In genomic region chr9:36143242-36143641, GRCh38 we compare ENCODE assay signal across 12 cellular contexts. TPM values are rescaled to one million over a fixed set of nuclear protein-coding genes. Genes with fewer than 3 reads are reported as not detected.
DNase-seq lines count a peak whose midpoint lies in the region; ATAC-seq, FAIRE-seq and TF ChIP-seq lines count a peak whose summit lies in the region.
"Had no signal": no experiment of that assay in that cellular context is flagged by ENCODE, and none has a peak within 500 bp of the region (broad histone marks: within the 10 kb centered on the region; RNA-seq: fewer than 3 reads in every experiment).

No MANE protein-coding gene starts in this region.

- H3K56ac ChIP-seq in H1 (replicated peaks; ENCODE audit: insufficient read length, low read depth, low read length): no peak overlapping the region

- H4K91ac ChIP-seq in H1 (replicated peaks; ENCODE audit: insufficient read length, low read length): no peak overlapping the region

- TF ChIP-seq POLR2A in A549 (IDR thresholded peaks at IDR 0.05; ENCODE audit: low read length) (no peak), H1 (IDR thresholded peaks at IDR 0.05; ENCODE audit: control extremely low read depth in 1 of 2, low read depth in 2 of 2, low read length in 2 of 2) (no peak)

- no peak overlapping the region for H2BK5ac ChIP-seq in H1 (ENCODE audit: low read depth, low read length)

- WGBS in A549 (ENCODE audit: missing lambda C conversion rate): 79% methylated on average over 13 of the region's 13 CpGs
- 89% methylated on average over 13 of the region's 13 CpGs; no CpG with 5 or more reads in 1 of the 2 experiments for WGBS in H1 (ENCODE audit: extremely low coverage in 1 of 2, insufficient coverage in 1 of 2, insufficient read length in 1 of 2, insufficient replicate concordance in 2 of 2, low coverage in 1 of 2, low lambda C conversion rate in 2 of 2, missing lambda C conversion rate in 1 of 2), 2 experiments

- no peak for ATAC-seq in A549
- no peak for ATAC-seq in GM18858 (IDR thresholded peaks at IDR 0.05; ENCODE audit: unreplicated experiment)

- H2AFZ ChIP-seq in OCI-LY3 (ENCODE audit: low read depth, low read length): no peak overlapping the region
- H2AFZ ChIP-seq in H1 (ENCODE audit: low read length): no peak overlapping the region
- H2AFZ ChIP-seq: PC-9 had no signal

- no peak overlapping the region; the same call in 1 of the 2 replicates for H2BK12ac ChIP-seq in H1 (ENCODE audit: low read depth, low read length)

- peak overlapping the region; percentile 7; the same call in 1 of the 2 replicates for H3K18ac ChIP-seq in H1 (ENCODE audit: extremely low read depth, low read length)

- no peak for DNase-seq in A549 (ENCODE audit: low read depth in 1 of 2, low spot score in 1 of 2)
- no peak for DNase-seq in H1 (ENCODE audit: low read depth in 1 of 2, low spot score in 2 of 2)
- DNase-seq in amygdala (lab: John Stamatoyannopoulos, UW): no peak
- no peak for DNase-seq in GM03348 (ENCODE audit: low spot score)
- no peak for DNase-seq in stimulated activated CD4-positive, alpha-beta T cell treated with anti-CD3 and anti-CD28 coated beads, Interleukin-4, amount 100 ng/mL, for 1 hour
- DNase-seq: NCI-H1092 treated with DMSO at 0.1 percent for 48 hours, PC-9, retina had no signal

- H3K4ac ChIP-seq in H1 (replicated peaks; ENCODE audit: insufficient read length, low read depth, low read length): no peak overlapping the region

- no peak overlapping the region for H3K4me3 ChIP-seq in A549
- no peak overlapping the region for H3K4me3 ChIP-seq in OCI-LY3 (ENCODE audit: low read length)
- H3K4me3 ChIP-seq in H1 (ENCODE audit: extremely low read depth in 1 of 4, insufficient read depth in 2 of 4, low read depth in 3 of 4, low read length in 4 of 4): no peak overlapping the region
- H3K4me3 ChIP-seq in neutrophil (ENCODE audit: low read depth in 1 of 2, low read length in 1 of 2): peak overlapping the region; percentile 85 to 99
- H3K4me3 ChIP-seq: PC-9 had no signal

- TF ChIP-seq RAD21 in A549 (conservative IDR thresholded peaks at IDR 0.05 in 1 of 2, IDR thresholded peaks at IDR 0.05 in 1 of 2) (no peak), H1 (IDR thresholded peaks at IDR 0.05 in 1 of 2, conservative IDR thresholded peaks at IDR 0.05 in 1 of 2; ENCODE audit: low read depth in 2 of 2, low read length in 2 of 2) (no peak)

- no peaks in the 10 kb centered on the region for H3K79me2 ChIP-seq in OCI-LY3 (ENCODE audit: low read length)
- no peaks in the 10 kb centered on the region for H3K79me2 ChIP-seq in H1 (ENCODE audit: control insufficient read depth in 1 of 2, insufficient read depth in 2 of 2, low read length in 2 of 2)

- no peak overlapping the region for H4K8ac ChIP-seq in H1 (ENCODE audit: extremely low read depth, insufficient read depth, low read length)

- H3K79me1 ChIP-seq in H1 (ENCODE audit: low read depth, low read length): no peaks in the 10 kb centered on the region

- FAIRE-seq in A549 (lab: Jason Lieb, UNC) (no peak), H1 (lab: Jason Lieb, UNC) (no peak)

- TF ChIP-seq CTCF in A549 (IDR thresholded peaks at IDR 0.05) (no peak), OCI-LY3 (IDR thresholded peaks at IDR 0.05; ENCODE audit: low read depth, low read length) (no peak), H1 (IDR thresholded peaks at IDR 0.05; ENCODE audit: control extremely low read depth in 1 of 3, insufficient read depth in 1 of 3, low read depth in 1 of 3, low read length in 3 of 3) (no peak), neutrophil (IDR thresholded peaks at IDR 0.05) (no peak)

- no peak for TF ChIP-seq EP300 in A549 (IDR thresholded peaks at IDR 0.05)
- no peak for TF ChIP-seq EP300 in H1 (IDR thresholded peaks at IDR 0.05; ENCODE audit: borderline replicate concordance in 1 of 2, low read depth in 2 of 2, low read length in 2 of 2)

- no peaks in the 10 kb centered on the region for H4K20me1 ChIP-seq in OCI-LY3 (ENCODE audit: insufficient read depth, low read length)
- H4K20me1 ChIP-seq in H1 (replicated peaks in 1 of 2; ENCODE audit: control insufficient read depth in 1 of 2, insufficient read depth in 2 of 2, low read length in 2 of 2): peaks cover 3 to 4% of the 10 kb centered on the region in 2 experiments

- H3K9me3 ChIP-seq in A549: peaks cover 12% of the 10 kb centered on the region; the same call in 2 of the 3 replicates
- H3K9me3 ChIP-seq in OCI-LY3 (ENCODE audit: insufficient read depth, low read length): no peaks in the 10 kb centered on the region
- peaks cover 0 to 7% of the 10 kb centered on the region in 2 experiments; a peak in 2 of 4 replicates for H3K9me3 ChIP-seq in H1 (ENCODE audit: insufficient read depth in 2 of 2, low read depth in 1 of 2, low read length in 1 of 2)
- no peaks in the 10 kb centered on the region for H3K9me3 ChIP-seq in neutrophil

- H4K5ac ChIP-seq in H1 (ENCODE audit: insufficient read length, low read depth, low read length): no peak overlapping the region

- H2BK120ac ChIP-seq in H1 (replicated peaks; ENCODE audit: low read depth, low read length): no peak overlapping the region

- H3K23ac ChIP-seq in H1 (ENCODE audit: insufficient read length): no peak overlapping the region

- H3K27ac ChIP-seq in A549 (0 out of 6 replicates have a peak overlapping the region, but pooled peaks of 1 of the 2 experiments have one; percentile 43), OCI-LY3 (ENCODE audit: low read length) (no peak overlapping the region), H1 (ENCODE audit: low read depth, low read length) (no peak overlapping the region), neutrophil (peak overlapping the region; percentile 100)
- H3K27ac ChIP-seq: C4-2B, PC-9 had no signal

- H3K4me2 ChIP-seq in A549 (no peak overlapping the region), OCI-LY3 (ENCODE audit: low read length) (peak overlapping the region; percentile 20; the same call in 1 of the 2 replicates), H1 (ENCODE audit: insufficient read depth in 1 of 2, low read depth in 2 of 2, low read length in 2 of 2) (no peak overlapping the region)
- H3K4me2 ChIP-seq: PC-9 had no signal

- no peak overlapping the region for H2BK20ac ChIP-seq in H1 (ENCODE audit: low read length)

- H3K23me2 ChIP-seq in H1 (ENCODE audit: low read depth, low read length): peaks cover 4% of the 10 kb centered on the region; the same call in 1 of the 2 replicates

- CTCF ChIA-PET in A549 (lab: Yijun Ruan, JAX) (interaction anchor here (1.0 to 9.9 kb wide), 9 partner anchors 19 to 197 kb away, joined by 3 to 176 read pairs (median 4); partner anchors contain the start of genes CCIN and CLTA), H1 (lab: Charles Lee; ENCODE audit: partially characterized antibody) (interaction anchor here (0.5 to 6.7 kb wide), 6 partner anchors 11 to 104 kb away, joined by 3 to 58 read pairs (median 7); partner anchors contain the start of gene CCIN)

- POLR2A ChIA-PET in A549 (lab: Yijun Ruan, JAX) (no interaction called here), H1 (lab: Charles Lee; ENCODE audit: partially characterized antibody) (interaction anchor here (3.7 kb wide), 1 partner anchor 22 kb away, joined by 19 read pairs; no protein-coding TSS in a partner anchor)

- H3K36me3 ChIP-seq in OCI-LY3 (replicated peaks; ENCODE audit: low read depth, low read length): no peaks in the 10 kb centered on the region
- H3K36me3 ChIP-seq in H1 (ENCODE audit: control insufficient read depth in 2 of 4, insufficient read depth in 4 of 4, low read length in 3 of 4): no peaks in the 10 kb centered on the region; a peak in 1 of 8 replicates
- peaks cover 32% of the 10 kb centered on the region for H3K36me3 ChIP-seq in neutrophil

- no peak overlapping the region for H3K9ac ChIP-seq in OCI-LY3 (ENCODE audit: low read length)
- no peak overlapping the region for H3K9ac ChIP-seq in H1 (replicated peaks in 1 of 4; ENCODE audit: extremely low read depth in 1 of 4, low read depth in 3 of 4, low read length in 3 of 4)

- H3K4me1 ChIP-seq in A549 (peaks cover 13% of the 10 kb centered on the region), OCI-LY3 (ENCODE audit: low read length) (peaks cover 6% of the 10 kb centered on the region; the same call in 1 of the 2 replicates), H1 (replicated peaks in 1 of 4; ENCODE audit: control insufficient read depth in 3 of 4, insufficient read depth in 4 of 4, low read length in 3 of 4) (no peaks in the 10 kb centered on the region), neutrophil (ENCODE audit: control insufficient read depth in 1 of 2, insufficient read depth in 1 of 2, low read depth in 1 of 2, low read length in 1 of 2) (peaks cover 100% of the 10 kb centered on the region in 2 experiments)

- H2BK15ac ChIP-seq in H1 (ENCODE audit: low read length): no peak overlapping the region

- no peak overlapping the region for H3K14ac ChIP-seq in H1 (ENCODE audit: insufficient read length)

- H3K27me3 ChIP-seq in OCI-LY3 (ENCODE audit: low read depth, low read length): no peaks in the 10 kb centered on the region
- peaks cover 7 to 17% (median 11%) of the 10 kb centered on the region in 4 experiments for H3K27me3 ChIP-seq in H1 (replicated peaks in 1 of 4; ENCODE audit: control insufficient read depth in 3 of 4, extremely low read depth in 1 of 4, insufficient read depth in 3 of 4, low read length in 3 of 4)
- no peaks in the 10 kb centered on the region for H3K27me3 ChIP-seq in neutrophil

- no peak overlapping the region for H2AK5ac ChIP-seq in H1 (ENCODE audit: low read depth, low read length)

RNA-seq across cellular contexts. Expression of gene GLIPR2, which starts 6.7 kb away (rescaled TPM):
- 6.2 and 9.0 TPM in 2 replicates for polyA plus RNA-seq in A549 (2011; rRNA removed)
- polyA plus RNA-seq in A549 (2012; cell fraction: cytosol; rRNA removed): 7.2 and 8.3 TPM in 2 replicates
- 4.5 and 6.9 TPM in 2 replicates for polyA plus RNA-seq in A549 (2012; cell fraction: nucleus; rRNA removed)
- 13.5 to 16.9 TPM (median 16.0 TPM) in 3 replicates for polyA plus RNA-seq in A549 (2017; fragmentation: RNase III; extraction: RNeasy Plus Mini Kit Qiagen cat#74134 plus additional on column Dnase treatment)
- polyA minus RNA-seq in A549 (2011; rRNA and poly(A)+ RNA removed): 7.5 and 7.9 TPM in 2 replicates
- total RNA-seq in H1 (2021; fragmentation: NEBNext Ultra II Directional; extraction: Animal tissue kit (Norgen Biotek cat#: 25700)): 7.9 and 8.9 TPM in 2 replicates
- polyA plus RNA-seq in H1 (2011; rRNA removed): 10.2 and 12.0 TPM in 2 replicates
- polyA plus RNA-seq in H1 (2011; cell fraction: cytosol; rRNA removed): 13.7 TPM
- polyA plus RNA-seq in H1 (2011; cell fraction: nucleus; rRNA removed): 7.1 TPM
- polyA plus RNA-seq in H1 (2012, experiment 1 of 2): 11.5 to 15.4 TPM (median 13.1 TPM) in 4 replicates
- polyA plus RNA-seq in H1 (2012, experiment 2 of 2): 11.8 TPM
- 6.2 TPM for polyA plus RNA-seq in H1 (2013, experiment 1 of 2)
- 6.2 TPM for polyA plus RNA-seq in H1 (2013, experiment 2 of 2)
- polyA minus RNA-seq in H1 (2011; rRNA and poly(A)+ RNA removed): 5.5 and 7.2 TPM in 2 replicates
- polyA minus RNA-seq in H1 (2011; cell fraction: cytosol; rRNA and poly(A)+ RNA removed): 4.7 TPM
- polyA minus RNA-seq in H1 (2011; cell fraction: nucleus; rRNA and poly(A)+ RNA removed): 3.7 TPM

RNA-seq across cellular contexts. Expression of gene CCIN, which starts 25.9 kb away (rescaled TPM):
- polyA plus RNA-seq in A549 (2011; rRNA removed) (0.05 TPM in 1 of 2 replicates, not detected in the other), A549 (2017; fragmentation: RNase III; extraction: RNeasy Plus Mini Kit Qiagen cat#74134 plus additional on column Dnase treatment) (0.05 TPM in 2 of 3 replicates, not detected in the other), H1 (2011; rRNA removed) (0.20 and 0.21 TPM in 2 replicates)
- 0.06 and 0.09 TPM in 2 replicates for polyA plus RNA-seq in A549 (2012; cell fraction: cytosol; rRNA removed)
- 0.13 and 0.17 TPM in 2 replicates for polyA plus RNA-seq in A549 (2012; cell fraction: nucleus; rRNA removed)
- polyA minus RNA-seq in A549 (2011; rRNA and poly(A)+ RNA removed): 0.17 and 0.29 TPM in 2 replicates
- 0.19 and 0.27 TPM in 2 replicates for total RNA-seq in H1 (2021; fragmentation: NEBNext Ultra II Directional; extraction: Animal tissue kit (Norgen Biotek cat#: 25700))
- polyA plus RNA-seq in H1 (2011; cell fraction: cytosol; rRNA removed): 0.19 TPM
- 0.74 TPM for polyA plus RNA-seq in H1 (2011; cell fraction: nucleus; rRNA removed)
- polyA plus RNA-seq in H1 (2012, experiment 1 of 2): 0.12 to 0.19 TPM (median 0.18 TPM) in 3 of 4 replicates, not detected in the other
- polyA plus RNA-seq in H1 (2012, experiment 2 of 2): 0.08 TPM
- polyA plus RNA-seq in H1 (2013, experiment 1 of 2): 0.06 TPM
- polyA plus RNA-seq in H1 (2013, experiment 2 of 2): 0.07 TPM
- polyA minus RNA-seq in H1 (2011; rRNA and poly(A)+ RNA removed): 1.1 and 1.8 TPM in 2 replicates
- polyA minus RNA-seq in H1 (2011; cell fraction: cytosol; rRNA and poly(A)+ RNA removed): not detected
- 0.80 TPM for polyA minus RNA-seq in H1 (2011; cell fraction: nucleus; rRNA and poly(A)+ RNA removed)
- total RNA-seq: PC-9 had no signal

RNA-seq across cellular contexts. Expression of gene CLTA, which starts 47.5 kb away (rescaled TPM):
- polyA plus RNA-seq in A549 (2011; rRNA removed): 203 and 291 TPM in 2 replicates
- polyA plus RNA-seq in A549 (2012; cell fraction: cytosol; rRNA removed): 260 and 265 TPM in 2 replicates
- 164 and 169 TPM in 2 replicates for polyA plus RNA-seq in A549 (2012; cell fraction: nucleus; rRNA removed)
- 290 to 312 TPM (median 296 TPM) in 3 replicates for polyA plus RNA-seq in A549 (2017; fragmentation: RNase III; extraction: RNeasy Plus Mini Kit Qiagen cat#74134 plus additional on column Dnase treatment)
- polyA minus RNA-seq in A549 (2011; rRNA and poly(A)+ RNA removed): 94.2 and 98.4 TPM in 2 replicates
- total RNA-seq in H1 (2021; fragmentation: NEBNext Ultra II Directional; extraction: Animal tissue kit (Norgen Biotek cat#: 25700)): 236 and 239 TPM in 2 replicates
- 137 and 146 TPM in 2 replicates for polyA plus RNA-seq in H1 (2011; rRNA removed)
- polyA plus RNA-seq in H1 (2011; cell fraction: cytosol; rRNA removed): 239 TPM
- polyA plus RNA-seq in H1 (2011; cell fraction: nucleus; rRNA removed): 104 TPM
- polyA plus RNA-seq in H1 (2012, experiment 1 of 2): 235 to 274 TPM (median 252 TPM) in 4 replicates
- polyA plus RNA-seq in H1 (2012, experiment 2 of 2): 360 TPM
- 195 TPM for polyA plus RNA-seq in H1 (2013, experiment 1 of 2)
- polyA plus RNA-seq in H1 (2013, experiment 2 of 2): 200 TPM
- 58.9 and 75.6 TPM in 2 replicates for polyA minus RNA-seq in H1 (2011; rRNA and poly(A)+ RNA removed)
- 112 TPM for polyA minus RNA-seq in H1 (2011; cell fraction: cytosol; rRNA and poly(A)+ RNA removed)
- 56.0 TPM for polyA minus RNA-seq in H1 (2011; cell fraction: nucleus; rRNA and poly(A)+ RNA removed)

Comparison
In these comparisons a context has a peak if more than half of its experiments do, and no peak if none do; other contexts are left out.
1. H3K4me3 ChIP-seq: peak in neutrophil (2 of 2); none in A549 (single experiment), OCI-LY3 (single experiment) and H1 (0 of 4).